21 cellular contexts compared by ENCODE assay signal in the genomic region with DNA sequence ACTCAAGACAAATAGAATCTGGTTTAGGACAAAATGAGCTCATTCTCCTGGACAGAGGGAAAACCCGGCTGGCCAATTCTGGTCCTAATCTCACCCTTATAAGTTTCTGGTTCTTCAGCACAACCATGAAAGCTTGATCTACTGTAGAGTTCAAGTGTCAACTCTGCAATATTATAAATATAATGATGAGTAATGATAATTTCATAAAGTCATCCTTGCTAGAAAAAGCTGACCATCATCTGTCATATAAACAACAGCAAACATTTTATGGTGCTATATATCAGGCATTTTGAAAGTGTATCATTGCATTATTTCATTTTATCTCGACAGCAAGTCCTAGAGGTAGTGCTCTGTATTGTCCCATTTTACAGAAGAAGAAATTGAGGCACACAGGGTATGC.
DNase-seq lines count a peak whose midpoint lies in the region; ATAC-seq, FAIRE-seq and TF ChIP-seq lines count a peak whose summit lies in the region.
"Had no signal": no experiment of that assay in that cellular context is flagged by ENCODE, and none has a peak within 500 bp of the region (broad histone marks: within the 10 kb centered on the region; RNA-seq: fewer than 3 reads in every experiment).

No MANE protein-coding gene starts in this region.

- H3K36me3 ChIP-seq in HepG2 (replicated peaks in 1 of 2; ENCODE audit: control insufficient read depth in 1 of 2, insufficient read depth in 2 of 2, low read length in 2 of 2) = no peaks in the 10 kb centered on the region
- H3K36me3 ChIP-seq in right lobe of liver = no peaks in the 10 kb centered on the region
- H3K36me3 ChIP-seq in KMS-11 (ENCODE audit: insufficient read depth) = no peaks in the 10 kb centered on the region
- no peaks in the 10 kb centered on the region for H3K36me3 ChIP-seq in K562 (ENCODE audit: control insufficient read depth, insufficient read depth, low read length)
- H3K36me3 ChIP-seq: BE2C, BLaER1 had no signal

- no peaks in the 10 kb centered on the region for H3K4me1 ChIP-seq in HepG2 (ENCODE audit: insufficient read depth, low read length)
- H3K4me1 ChIP-seq in right lobe of liver = no peaks in the 10 kb centered on the region
- H3K4me1 ChIP-seq in KMS-11 (ENCODE audit: low read depth, poor library complexity, severe bottlenecking) = peaks cover 31% of the 10 kb centered on the region
- H3K4me1 ChIP-seq in K562 (replicated peaks in 1 of 2; ENCODE audit: control insufficient read depth in 2 of 2, insufficient read depth in 2 of 2, low read length in 2 of 2) = peaks cover 3 to 12% of the 10 kb centered on the region in 2 experiments; a peak in 3 of 5 replicates
- H3K4me1 ChIP-seq: BLaER1 had no signal

- 23% methylated on average over 2 of the region's 2 CpGs for WGBS in HepG2 (ENCODE audit: low lambda C conversion rate)
- 67% methylated on average over 2 of the region's 2 CpGs for WGBS in right lobe of liver (ENCODE audit: insufficient coverage, low coverage, low lambda C conversion rate, missing lambda C conversion rate)
- WGBS in K562 (ENCODE audit: insufficient coverage, low coverage, missing lambda C conversion rate) = 21% methylated on average over 2 of the region's 2 CpGs

- POLR2A ChIA-PET in HepG2 (lab: Yijun Ruan, JAX) (no interaction called here), K562 (lab: Yijun Ruan, JAX) (no interaction called here)

- no peak for DNase-seq in HepG2 (ENCODE audit: low spot score)
- no peak for DNase-seq in right lobe of liver
- no peak for DNase-seq in K562 (ENCODE audit: extremely low read depth in 1 of 4, low spot score in 3 of 4)
- DNase-seq in medulla oblongata (ENCODE audit: extremely low spot score) = no peak
- no peak for DNase-seq in SIG-M5 (lab: John Stamatoyannopoulos, UW)
- DNase-seq: ACHN; BE2C; C1 segment of cervical spinal cord; Caco-2; Calu3; CD4-positive, alpha-beta T cell; CD8-positive, alpha-beta T cell; DMS79 treated with DMSO at 0.1 percent for 48 hours; GF-D8 had no signal

- TF ChIP-seq EP300 in HepG2 (IDR thresholded peaks at IDR 0.05; ENCODE audit: low read depth in 2 of 2, low read length in 2 of 2) (no peak), HepG2 (CRISPR knock-in tag; IDR thresholded peaks at IDR 0.05; ENCODE audit: borderline replicate concordance) (no peak), K562 (IDR thresholded peaks at IDR 0.05; ENCODE audit: low read length) (no peak)

- H3K27me3 ChIP-seq in HepG2 (ENCODE audit: control insufficient read depth in 1 of 2, insufficient read depth in 2 of 2, low read length in 2 of 2) (0 out of 5 replicates have a peak, but pooled peaks cover 0 to 2% of the 10 kb centered on the region in 2 experiments), right lobe of liver (no peaks in the 10 kb centered on the region), KMS-11 (ENCODE audit: insufficient read depth, low read depth) (no peaks in the 10 kb centered on the region), K562 (ENCODE audit: control insufficient read depth in 2 of 2, insufficient read depth in 2 of 2, low read length in 2 of 2) (no peaks in the 10 kb centered on the region)
- H3K27me3 ChIP-seq: BE2C, BLaER1 had no signal

- H3K27ac ChIP-seq in HepG2 (ENCODE audit: extremely low read length, insufficient read depth, low read length) (no peak overlapping the region), right lobe of liver (no peak overlapping the region), KMS-11 (no peak overlapping the region), K562 (ENCODE audit: extremely low read depth, low read depth, low read length) (no peak overlapping the region)
- H3K27ac ChIP-seq: 22Rv1, BLaER1 had no signal

- TF ChIP-seq POLR2A in HepG2 (IDR thresholded peaks at IDR 0.05; ENCODE audit: insufficient read depth in 1 of 2, low read depth in 2 of 2, low read length in 2 of 2) (no peak), right lobe of liver (IDR thresholded peaks at IDR 0.05) (no peak), K562 (conservative IDR thresholded peaks at IDR 0.05) (no peak)

- H3K9me3 ChIP-seq in HepG2 (ENCODE audit: low read length) = no peaks in the 10 kb centered on the region
- no peaks in the 10 kb centered on the region for H3K9me3 ChIP-seq in right lobe of liver
- no peaks in the 10 kb centered on the region for H3K9me3 ChIP-seq in K562 (replicated peaks; ENCODE audit: control insufficient read depth, insufficient read depth, low read depth, low read length)
- H3K9me3 ChIP-seq: BE2C, BLaER1, Caco-2 had no signal

- no peak for ATAC-seq in HepG2
- no peak for ATAC-seq in right lobe of liver
- ATAC-seq in K562 = no peak
- ATAC-seq: CD8-positive, alpha-beta T cell had no signal

- TF ChIP-seq CTCF in HepG2 (CRISPR knock-in tag; IDR thresholded peaks at IDR 0.05) (no peak), right lobe of liver (IDR thresholded peaks at IDR 0.05) (no peak), KMS-11 (conservative IDR thresholded peaks at IDR 0.05; ENCODE audit: low read depth, low read length) (no peak), K562 (IDR thresholded peaks at IDR 0.05 in 2 of 3, conservative IDR thresholded peaks at IDR 0.05 in 1 of 3; ENCODE audit: insufficient read depth in 2 of 3, low read depth in 1 of 3, low read length in 3 of 3) (no peak)

- H2AFZ ChIP-seq in HepG2 (ENCODE audit: low read length) (no peak overlapping the region), KMS-11 (ENCODE audit: low read depth) (peak overlapping the region; percentile 38; the same call in 1 of the 2 replicates), K562 (ENCODE audit: low read depth, low read length) (no peak overlapping the region)

- BruUV-seq in HepG2 (replicated peaks; lab: Mats Ljungman, UMichigan) (no TSS peak), K562 (replicated peaks; lab: Mats Ljungman, UMichigan) (no TSS peak)

- FAIRE-seq in HepG2 (lab: Jason Lieb, UNC) = no peak
- no peak for FAIRE-seq in K562 (lab: Jason Lieb, UNC)
- FAIRE-seq: D721Med, G401.6, GM12891, GM19239 had no signal

- H3K9ac ChIP-seq in HepG2 (ENCODE audit: insufficient read depth, low read depth, low read length) (no peak overlapping the region), KMS-11 (no peak overlapping the region), K562 (ENCODE audit: insufficient read depth in 1 of 2, low read depth in 2 of 2, low read length in 2 of 2) (no peak overlapping the region)
- H3K9ac ChIP-seq: BLaER1 had no signal

- in situ Hi-C loops in HepG2 (cut with HindIII; ENCODE audit: extremely low pct_ligation_motif_present, low pct_unique_long_range_greater_than_20kb) = no loop called here
- in situ Hi-C loops in K562 (cut with MboI) = no loop called here

- CTCF ChIA-PET in HepG2 (lab: Yijun Ruan, JAX; ENCODE audit: low intra/inter-chr PET ratio, low total read pairs) (no interaction called here), K562 (lab: Yijun Ruan, JAX; ENCODE audit: low intra/inter-chr PET ratio) (no interaction called here)

- H3K9me1 ChIP-seq in K562 (ENCODE audit: control insufficient read depth, insufficient read depth, low read length) = no peaks in the 10 kb centered on the region

- intact Hi-C loops in HepG2 (cut with micrococcal nuclease; ENCODE audit: unreplicated experiment) (no loop called here), right lobe of liver (cut with DNase I) (no loop called here), K562 (cut with micrococcal nuclease) (no loop called here)

- H3K4me2 ChIP-seq in HepG2 (ENCODE audit: low read depth, low read length) (no peak overlapping the region), KMS-11 (peak overlapping the region; percentile 57; the same call in 1 of the 2 replicates), K562 (ENCODE audit: insufficient read depth, low read length) (no peak overlapping the region)
- H3K4me2 ChIP-seq: BLaER1 had no signal

- H4K20me1 ChIP-seq in HepG2 (ENCODE audit: insufficient read depth, low read length) (no peaks in the 10 kb centered on the region), KMS-11 (ENCODE audit: insufficient read depth) (no peaks in the 10 kb centered on the region), K562 (replicated peaks; ENCODE audit: control insufficient read depth, insufficient read depth, low read length) (no peaks in the 10 kb centered on the region)
- H4K20me1 ChIP-seq: BLaER1 had no signal

- no peak for TF ChIP-seq RAD21 in HepG2 (CRISPR knock-in tag; IDR thresholded peaks at IDR 0.05)
- no peak for TF ChIP-seq RAD21 in K562 (CRISPR knock-in tag; conservative IDR thresholded peaks at IDR 0.05 in 1 of 2, IDR thresholded peaks at IDR 0.05 in 1 of 2)

- H3K79me2 ChIP-seq in HepG2 (ENCODE audit: insufficient read depth, low read length) = no peaks in the 10 kb centered on the region
- no peaks in the 10 kb centered on the region for H3K79me2 ChIP-seq in KMS-11 (ENCODE audit: insufficient read depth, low read depth)
- H3K79me2 ChIP-seq in K562 (ENCODE audit: control insufficient read depth, insufficient read depth, low read length) = no peaks in the 10 kb centered on the region

- no peak overlapping the region for H3K4me3 ChIP-seq in HepG2 (replicated peaks in 1 of 3; ENCODE audit: insufficient read depth in 1 of 3, low read depth in 2 of 3, low read length in 3 of 3)
- no peak overlapping the region for H3K4me3 ChIP-seq in right lobe of liver
- H3K4me3 ChIP-seq in KMS-11 (IDR thresholded peaks at IDR 0.05; ENCODE audit: insufficient read depth, low read depth, low read length) = no peak overlapping the region
- H3K4me3 ChIP-seq in K562 = no peak overlapping the region
- H3K4me3 ChIP-seq: BLaER1 had no signal

TF ChIP-seq in HepG2, 621 proteins besides CTCF, POLR2A, EP300 and RAD21:
- TF ChIP-seq HDAC6 (IDR thresholded peaks at IDR 0.05; ENCODE audit: low read depth, low read length) (no peak), FOXJ3 (CRISPR knock-in tag; IDR thresholded peaks at IDR 0.05; ENCODE audit: borderline replicate concordance) (no peak), MAFF (IDR thresholded peaks at IDR 0.05; ENCODE audit: low read depth, low read length) (peak; percentile 77), MAFK (conservative IDR thresholded peaks at IDR 0.05 in 1 of 2, IDR thresholded peaks at IDR 0.05 in 1 of 2; ENCODE audit: low read length in 2 of 2) (peak; percentile 39 to 74; a peak in 3 of 4 replicates), SNRNP70 (IDR thresholded peaks at IDR 0.05; ENCODE audit: low read depth, low read length) (no peak)

TF ChIP-seq in K562, 482 proteins besides CTCF, POLR2A, EP300 and RAD21 (continues in another document):
- TF ChIP-seq ZNF316 (IDR thresholded peaks at IDR 0.05) (peak; percentile 72), TCF7 (IDR thresholded peaks at IDR 0.05; ENCODE audit: borderline replicate concordance) (no peak), MAFF (IDR thresholded peaks at IDR 0.05; ENCODE audit: low read length) (0 out of 2 replicates have a peak, but pooled peaks have one; percentile 4), KAT2B (IDR thresholded peaks at IDR 0.05; ENCODE audit: low read depth, low read length) (no peak), C11orf30 (IDR thresholded peaks at IDR 0.05; ENCODE audit: low read depth) (peak; percentile 53; the same call in 1 of the 2 replicates), RBM25 (IDR thresholded peaks at IDR 0.05; ENCODE audit: low read depth, low read length, severe bottlenecking) (peak; percentile 55), MAFG (tag; conservative IDR thresholded peaks at IDR 0.05) (peak; percentile 45)

Comparison
In these comparisons a context has a peak if more than half of its experiments do, and no peak if none do; other contexts are left out.
1. Of the 241 proteins assayed by ChIP-seq in both HepG2 and K562: peak only in HepG2: MAFK; only in K562: MAFG; in both: MAFF; in neither: 238.